1 cellular context compared by ENCODE assay signal in the genomic region with DNA sequence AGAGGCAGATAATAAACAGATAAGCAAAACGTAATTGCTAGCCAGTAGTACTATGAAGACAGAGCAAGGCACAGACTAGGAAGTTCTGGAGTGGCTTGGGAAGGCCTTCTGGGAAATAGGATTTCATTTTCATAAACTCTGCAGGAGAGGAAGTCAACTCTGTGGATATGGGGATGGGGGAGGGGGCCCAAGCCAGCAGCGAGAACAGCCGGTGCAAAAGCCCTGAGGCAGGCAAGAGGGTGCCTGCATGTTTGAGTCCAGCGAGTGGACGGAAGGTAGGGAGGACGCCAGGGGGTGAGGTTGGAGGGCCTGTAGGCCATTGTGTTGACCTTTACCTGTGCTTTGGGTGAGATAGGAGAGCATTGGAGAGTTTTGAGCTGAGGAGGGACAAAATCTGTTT.
A peak's percentile ranks its signal among the peaks of the same experiment; 100 is the strongest.
TF ChIP-seq lines count a peak whose summit lies in the region.

No MANE protein-coding gene starts in this region.

TF ChIP-seq in HEK293, 187 proteins besides CTCF, POLR2A, EP300 and RAD21:
- TF ChIP-seq ZNF324 (tag by site-specific recombination; IDR thresholded peaks at IDR 0.05) (no peak), ZNF341 (tag by site-specific recombination; IDR thresholded peaks at IDR 0.05; ENCODE audit: low read depth) (peak; percentile 76), ZNF623 (tag by site-specific recombination; IDR thresholded peaks at IDR 0.05) (peak; percentile 95)
